ENCODE assay signal across 1 cellular context in the genomic region with DNA sequence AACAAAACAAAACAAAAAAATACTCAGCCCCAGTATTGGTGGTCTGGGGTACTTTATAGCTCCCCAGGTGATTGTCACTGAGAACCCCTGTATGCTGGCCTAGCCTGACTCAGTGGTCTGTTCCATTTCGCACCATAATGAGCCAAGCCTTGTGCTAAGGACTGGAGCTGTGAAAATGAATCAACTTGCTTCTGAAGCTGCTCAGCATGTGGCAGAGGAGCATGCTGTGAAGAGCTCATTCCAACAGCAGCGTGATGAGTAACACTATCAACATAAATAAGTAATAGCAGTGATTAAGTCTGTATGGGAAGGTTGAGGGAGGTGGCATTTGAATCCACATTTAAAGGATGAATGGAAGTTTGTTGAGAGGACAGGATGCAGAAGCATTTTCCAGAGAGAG.
TF ChIP-seq lines count a peak whose summit lies in the region.

No MANE protein-coding gene starts in this region.

TF ChIP-seq in HEK293, 187 proteins besides CTCF, POLR2A, EP300 and RAD21 (continued from another document):
- peak; percentile 85 for TF ChIP-seq PRDM10 (tag by site-specific recombination; IDR thresholded peaks at IDR 0.05)
- peak; percentile 48; the same call in 1 of the 2 replicates for TF ChIP-seq ZNF366 (tag by site-specific recombination; conservative IDR thresholded peaks at IDR 0.05)
- no peak for TF ChIP-seq ZNF169 (tag by site-specific recombination; IDR thresholded peaks at IDR 0.05)
- 0 out of 2 replicates have a peak, but pooled peaks have one; percentile 20 for TF ChIP-seq ZBTB20 (tag by site-specific recombination; IDR thresholded peaks at IDR 0.05)
- peak; percentile 76 for TF ChIP-seq ZNF843 (tag by site-specific recombination; IDR thresholded peaks at IDR 0.05)
- peak; percentile 66 for TF ChIP-seq FEZF1 (tag by site-specific recombination; IDR thresholded peaks at IDR 0.05)
- TF ChIP-seq, protein P1, sequence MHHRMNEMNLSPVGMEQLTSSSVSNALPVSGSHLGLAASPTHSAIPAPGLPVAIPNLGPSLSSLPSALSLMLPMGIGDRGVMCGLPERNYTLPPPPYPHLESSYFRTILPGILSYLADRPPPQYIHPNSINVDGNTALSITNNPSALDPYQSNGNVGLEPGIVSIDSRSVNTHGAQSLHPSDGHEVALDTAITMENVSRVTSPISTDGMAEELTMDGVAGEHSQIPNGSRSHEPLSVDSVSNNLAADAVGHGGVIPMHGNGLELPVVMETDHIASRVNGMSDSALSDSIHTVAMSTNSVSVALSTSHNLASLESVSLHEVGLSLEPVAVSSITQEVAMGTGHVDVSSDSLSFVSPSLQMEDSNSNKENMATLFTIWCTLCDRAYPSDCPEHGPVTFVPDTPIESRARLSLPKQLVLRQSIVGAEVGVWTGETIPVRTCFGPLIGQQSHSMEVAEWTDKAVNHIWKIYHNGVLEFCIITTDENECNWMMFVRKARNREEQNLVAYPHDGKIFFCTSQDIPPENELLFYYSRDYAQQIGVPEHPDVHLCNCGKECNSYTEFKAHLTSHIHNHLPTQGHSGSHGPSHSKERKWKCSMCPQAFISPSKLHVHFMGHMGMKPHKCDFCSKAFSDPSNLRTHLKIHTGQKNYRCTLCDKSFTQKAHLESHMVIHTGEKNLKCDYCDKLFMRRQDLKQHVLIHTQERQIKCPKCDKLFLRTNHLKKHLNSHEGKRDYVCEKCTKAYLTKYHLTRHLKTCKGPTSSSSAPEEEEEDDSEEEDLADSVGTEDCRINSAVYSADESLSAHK (tag by site-specific recombination; IDR thresholded peaks at IDR 0.05): 0 out of 2 replicates have a peak, but pooled peaks have one; percentile 24
- TF ChIP-seq PRDM1 (tag by site-specific recombination; IDR thresholded peaks at IDR 0.05): no peak
- TF ChIP-seq, protein P2, sequence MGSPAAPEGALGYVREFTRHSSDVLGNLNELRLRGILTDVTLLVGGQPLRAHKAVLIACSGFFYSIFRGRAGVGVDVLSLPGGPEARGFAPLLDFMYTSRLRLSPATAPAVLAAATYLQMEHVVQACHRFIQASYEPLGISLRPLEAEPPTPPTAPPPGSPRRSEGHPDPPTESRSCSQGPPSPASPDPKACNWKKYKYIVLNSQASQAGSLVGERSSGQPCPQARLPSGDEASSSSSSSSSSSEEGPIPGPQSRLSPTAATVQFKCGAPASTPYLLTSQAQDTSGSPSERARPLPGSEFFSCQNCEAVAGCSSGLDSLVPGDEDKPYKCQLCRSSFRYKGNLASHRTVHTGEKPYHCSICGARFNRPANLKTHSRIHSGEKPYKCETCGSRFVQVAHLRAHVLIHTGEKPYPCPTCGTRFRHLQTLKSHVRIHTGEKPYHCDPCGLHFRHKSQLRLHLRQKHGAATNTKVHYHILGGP (tag by site-specific recombination; IDR thresholded peaks at IDR 0.05): peak; percentile 54; the same call in 1 of the 2 replicates
- peak; percentile 73 for TF ChIP-seq INSM2 (tag by site-specific recombination; IDR thresholded peaks at IDR 0.05)
- peak; percentile 45 for TF ChIP-seq ZNF629 (tag by site-specific recombination; IDR thresholded peaks at IDR 0.05)
- TF ChIP-seq ZNF645 (tag by site-specific recombination; IDR thresholded peaks at IDR 0.05): 0 out of 2 replicates have a peak, but pooled peaks have one; percentile 47
- TF ChIP-seq ZNF423 (tag by site-specific recombination; IDR thresholded peaks at IDR 0.05): no peak
- TF ChIP-seq OSR2 (tag by site-specific recombination; IDR thresholded peaks at IDR 0.05): peak; percentile 87
- no peak for TF ChIP-seq ZNF404 (tag by site-specific recombination; IDR thresholded peaks at IDR 0.05)
